Comparison of ENCODE assay signal across 26 cellular contexts in genomic region chr11:6794637-6795036, GRCh38. TPM values are rescaled to one million over a fixed set of nuclear protein-coding genes. Genes with fewer than 3 reads are reported as not detected.
DNase-seq lines count a peak whose midpoint lies in the region; ATAC-seq, FAIRE-seq and TF ChIP-seq lines count a peak whose summit lies in the region.
"Had no signal": no experiment of that assay in that cellular context is flagged by ENCODE, and none has a peak within 500 bp of the region (broad histone marks: within the 10 kb centered on the region; RNA-seq: fewer than 3 reads in every experiment).

No MANE protein-coding gene starts in this region.

- TF ChIP-seq EP300 in K562 (IDR thresholded peaks at IDR 0.05; ENCODE audit: low read length) = no peak

- no peak for TF ChIP-seq POLR2A in K562 (conservative IDR thresholded peaks at IDR 0.05)

- intact Hi-C loops in K562 (cut with micrococcal nuclease) = no loop called here

- no peaks in the 10 kb centered on the region for H3K4me1 Mint-ChIP-seq in nephron progenitor cell
- H3K4me1 Mint-ChIP-seq: CD4-positive, alpha-beta memory T cell; GM23338 had no signal

- in situ Hi-C loops in K562 (cut with MboI) = no loop called here

- no peaks in the 10 kb centered on the region for H3K79me2 ChIP-seq in K562 (ENCODE audit: control insufficient read depth, insufficient read depth, low read length)

- no peak for FAIRE-seq in K562 (lab: Jason Lieb, UNC)
- FAIRE-seq: A549, GM12891, GM18507 had no signal

- H3K27ac Mint-ChIP-seq in nephron progenitor cell = peak overlapping the region; percentile 38
- H3K27ac Mint-ChIP-seq: CD4-positive, alpha-beta memory T cell; GM23338; H9 had no signal

- no peak for ATAC-seq in K562
- ATAC-seq: A549, GM23338, HCT116 had no signal

- H3K4me3 Mint-ChIP-seq in nephron progenitor cell = no peak overlapping the region
- H3K4me3 Mint-ChIP-seq: CD4-positive, alpha-beta memory T cell; GM23338; H9 had no signal

- CTCF ChIA-PET in K562 (lab: Yijun Ruan, JAX; ENCODE audit: low intra/inter-chr PET ratio) = no interaction called here

- H3K27ac ChIP-seq in K562 (ENCODE audit: extremely low read depth, low read depth, low read length) = no peak overlapping the region
- H3K27ac ChIP-seq: A549 had no signal

- H2AFZ ChIP-seq in K562 (ENCODE audit: low read depth, low read length) = no peak overlapping the region
- H2AFZ ChIP-seq: GM23338 had no signal

- H3K27me3 ChIP-seq in K562 (ENCODE audit: control insufficient read depth in 2 of 2, insufficient read depth in 2 of 2, low read length in 2 of 2) = no peaks in the 10 kb centered on the region; a peak in 1 of 5 replicates
- H3K27me3 ChIP-seq in BE2C = no peaks in the 10 kb centered on the region

- no peaks in the 10 kb centered on the region for H3K36me3 Mint-ChIP-seq in nephron progenitor cell (ENCODE audit: low read depth)
- H3K36me3 Mint-ChIP-seq: CD4-positive, alpha-beta memory T cell had no signal

- POLR2A ChIA-PET in K562 (lab: Yijun Ruan, JAX) = no interaction called here

- no peaks in the 10 kb centered on the region for H4K20me1 ChIP-seq in K562 (replicated peaks; ENCODE audit: control insufficient read depth, insufficient read depth, low read length)

- 9% methylated on average over 4 of the region's 4 CpGs for WGBS in K562 (ENCODE audit: insufficient coverage, low coverage, missing lambda C conversion rate)

- H3K9ac ChIP-seq in K562 (ENCODE audit: insufficient read depth in 1 of 2, low read depth in 2 of 2, low read length in 2 of 2) = no peak overlapping the region

- BruUV-seq in K562 (replicated peaks; lab: Mats Ljungman, UMichigan) = no TSS peak

- no peak for TF ChIP-seq RAD21 in K562 (CRISPR knock-in tag; conservative IDR thresholded peaks at IDR 0.05 in 1 of 2, IDR thresholded peaks at IDR 0.05 in 1 of 2)

- H3K4me2 ChIP-seq in K562 (ENCODE audit: insufficient read depth, low read length) = no peak overlapping the region
- H3K4me2 ChIP-seq: A549, GM23338 had no signal

- no peaks in the 10 kb centered on the region for H3K4me1 ChIP-seq in K562 (replicated peaks in 1 of 2; ENCODE audit: control insufficient read depth in 2 of 2, insufficient read depth in 2 of 2, low read length in 2 of 2)
- H3K4me1 ChIP-seq in BE2C = no peaks in the 10 kb centered on the region
- H3K4me1 ChIP-seq: A549 had no signal

- no peak overlapping the region for H3K4me3 ChIP-seq in K562
- H3K4me3 ChIP-seq in BE2C (ENCODE audit: low read depth, low read length) = no peak overlapping the region
- H3K4me3 ChIP-seq: A549, GM23338 had no signal

- H3K9me1 ChIP-seq in K562 (ENCODE audit: control insufficient read depth, insufficient read depth, low read length) = no peaks in the 10 kb centered on the region

- no peaks in the 10 kb centered on the region for H3K36me3 ChIP-seq in K562 (ENCODE audit: control insufficient read depth, insufficient read depth, low read length)
- H3K36me3 ChIP-seq in BE2C = no peaks in the 10 kb centered on the region

- no peak for TF ChIP-seq CTCF in K562 (IDR thresholded peaks at IDR 0.05 in 2 of 3, conservative IDR thresholded peaks at IDR 0.05 in 1 of 3; ENCODE audit: insufficient read depth in 2 of 3, low read depth in 1 of 3, low read length in 3 of 3)
- no peak for TF ChIP-seq CTCF in nephron progenitor cell (IDR thresholded peaks at IDR 0.05)
- TF ChIP-seq CTCF in BE2C (IDR thresholded peaks at IDR 0.05; ENCODE audit: low read depth, low read length) = no peak

- H3K9me3 ChIP-seq in K562 (replicated peaks; ENCODE audit: control insufficient read depth, insufficient read depth, low read depth, low read length) = no peaks in the 10 kb centered on the region
- H3K9me3 ChIP-seq in BE2C = no peaks in the 10 kb centered on the region
- H3K9me3 ChIP-seq: A549 had no signal

- H3K9me3 Mint-ChIP-seq in nephron progenitor cell = no peaks in the 10 kb centered on the region
- H3K9me3 Mint-ChIP-seq: H9 had no signal

- no peaks in the 10 kb centered on the region for H3K27me3 Mint-ChIP-seq in nephron progenitor cell (ENCODE audit: low read depth, poor library complexity)
- H3K27me3 Mint-ChIP-seq: CD4-positive, alpha-beta memory T cell had no signal

- peak; percentile 9 for DNase-seq in HuH-7 (ENCODE audit: low spot score)
- no peak for DNase-seq in K562 (ENCODE audit: extremely low read depth in 1 of 4, low spot score in 3 of 4)
- no peak for DNase-seq in nephron progenitor cell
- DNase-seq in BE2C = no peak
- no peak for DNase-seq in activated gamma-delta T cell (lab: John Stamatoyannopoulos, UW)
- no peak for DNase-seq in NCI-H524 (lab: John Stamatoyannopoulos, UW)
- DNase-seq: 8988T; ACHN; AML-193; C1 segment of cervical spinal cord; Calu3; CD4-positive, alpha-beta memory T cell; COR-L47; DMS53; DMS79 treated with DMSO at 0.1 percent for 48 hours; GF-D8; H9 had no signal

RNA-seq across cellular contexts. Expression of gene OR6A2, which starts 4.9 kb away (rescaled TPM):
- total RNA-seq in K562 (2011; cell fraction: chromatin; rRNA removed; ENCODE audit: low replicate concordance) = 5.9 and 12.5 TPM in 2 replicates
- 3.2 and 5.7 TPM in 2 replicates for total RNA-seq in K562 (2011; cell fraction: nucleolus; rRNA removed)
- total RNA-seq in K562 (2011; cell fraction: nucleoplasm; rRNA removed) = 8.9 and 22.8 TPM in 2 replicates
- total RNA-seq in K562 (2014; rRNA removed) (0.41 and 0.50 TPM in 2 replicates), K562 (2014; rRNA removed; fragmentation: Illumina TruSeq; extraction: Trizol) (0.69 and 0.80 TPM in 2 replicates), K562 (2015; rRNA removed; fragmentation: Illumina TruSeq; extraction: Trizol) (0.47 and 0.72 TPM in 2 replicates), K562 (2021) (0.34 and 0.35 TPM in 2 replicates)
- polyA plus RNA-seq in K562 (2011; rRNA removed) (0.11 and 0.18 TPM in 2 replicates), K562 (2014; fragmentation: Illumina TruSeq; extraction: Trizol) (not detected in 2 replicates), K562 (2014; fragmentation: Nextera tagmentation; extraction: Ambion mirVana) (under 1 TPM in 1 of 2 experiments, not detected in 1; 0.04 TPM), K562 (2014; rRNA removed) (0.05 and 0.11 TPM in 2 replicates)
- not detected in 2 replicates for polyA plus RNA-seq in K562 (2011; cell fraction: cytosol; rRNA removed)
- polyA plus RNA-seq in K562 (2011; cell fraction: nucleus; rRNA removed) = 1.4 and 2.5 TPM in 2 replicates
- 0.01 and 0.08 TPM in 2 replicates for polyA plus RNA-seq in K562 (2012)
- 6.1 and 6.3 TPM in 2 replicates for polyA minus RNA-seq in K562 (2011; rRNA and poly(A)+ RNA removed)
- not detected in 2 replicates for polyA minus RNA-seq in K562 (2011; cell fraction: cytosol; rRNA and poly(A)+ RNA removed)
- polyA minus RNA-seq in K562 (2011; cell fraction: nucleus; rRNA and poly(A)+ RNA removed) = 7.9 and 8.8 TPM in 2 replicates
- polyA plus RNA-seq in BE2C (2012; ENCODE audit: insufficient read depth, insufficient read length, low read depth) = not detected
- total RNA-seq: CD4-positive, alpha-beta memory T cell; Daoy had no signal
- polyA plus RNA-seq: BJ; CD4-positive, alpha-beta memory T cell had no signal

RNA-seq across cellular contexts. Expression of gene OR2AG1, which starts 11.8 kb away (rescaled TPM):
- 0.16 and 0.19 TPM in 2 replicates for total RNA-seq in K562 (2011; cell fraction: chromatin; rRNA removed; ENCODE audit: low replicate concordance)
- total RNA-seq in K562 (2011; cell fraction: nucleolus; rRNA removed) = under 0.01 TPM in 1 of 2 replicates, not detected in the other
- 0.07 TPM in 1 of 2 replicates, not detected in the other for total RNA-seq in K562 (2011; cell fraction: nucleoplasm; rRNA removed)
- not detected in 2 replicates for total RNA-seq in K562 (2014; rRNA removed)
- 0.03 TPM in 1 of 2 replicates, not detected in the other for total RNA-seq in K562 (2014; rRNA removed; fragmentation: Illumina TruSeq; extraction: Trizol)
- total RNA-seq in K562 (2015; rRNA removed; fragmentation: Illumina TruSeq; extraction: Trizol) = not detected in 2 replicates
- not detected in 2 replicates for total RNA-seq in K562 (2021)
- 0.03 and 0.06 TPM in 2 replicates for polyA plus RNA-seq in K562 (2011; rRNA removed)
- polyA plus RNA-seq in K562 (2011; cell fraction: cytosol; rRNA removed) = 0.10 and 0.21 TPM in 2 replicates
- 0.01 and 0.23 TPM in 2 replicates for polyA plus RNA-seq in K562 (2011; cell fraction: nucleus; rRNA removed)
- polyA plus RNA-seq in K562 (2012) = 0.05 and 0.11 TPM in 2 replicates
- not detected in 2 replicates for polyA plus RNA-seq in K562 (2014; fragmentation: Illumina TruSeq; extraction: Trizol)
- under 1 TPM; 0.08 to 0.11 TPM for polyA plus RNA-seq in K562 (2014; fragmentation: Nextera tagmentation; extraction: Ambion mirVana)
- 0.05 TPM in 1 of 2 replicates, not detected in the other for polyA plus RNA-seq in K562 (2014; rRNA removed)
- polyA minus RNA-seq in K562 (2011; rRNA and poly(A)+ RNA removed) = 0.28 TPM in 1 of 2 replicates, not detected in the other
- polyA minus RNA-seq in K562 (2011; cell fraction: cytosol; rRNA and poly(A)+ RNA removed) = not detected in 2 replicates
- polyA minus RNA-seq in K562 (2011; cell fraction: nucleus; rRNA and poly(A)+ RNA removed) = 0.13 TPM in 1 of 2 replicates, not detected in the other
- polyA plus RNA-seq in BE2C (2012; ENCODE audit: insufficient read depth, insufficient read length, low read depth) = 0.51 TPM
- total RNA-seq: Calu3; CD4-positive, alpha-beta memory T cell; Daoy; G401; GM23338; H4; H9 had no signal
- polyA plus RNA-seq: A549; BJ; CD4-positive, alpha-beta memory T cell had no signal

RNA-seq across cellular contexts. Expression of gene OR2AG2, which starts 22.9 kb away (rescaled TPM):
- 11.1 and 11.8 TPM in 2 replicates for total RNA-seq in K562 (2011; cell fraction: chromatin; rRNA removed; ENCODE audit: low replicate concordance)
- total RNA-seq in K562 (2011; cell fraction: nucleolus; rRNA removed) = 4.7 and 6.4 TPM in 2 replicates
- 17.2 and 55.7 TPM in 2 replicates for total RNA-seq in K562 (2011; cell fraction: nucleoplasm; rRNA removed)
- 0.23 and 0.65 TPM in 2 replicates for total RNA-seq in K562 (2014; rRNA removed)
- total RNA-seq in K562 (2014; rRNA removed; fragmentation: Illumina TruSeq; extraction: Trizol) = 0.73 and 0.77 TPM in 2 replicates
- 0.38 and 0.58 TPM in 2 replicates for total RNA-seq in K562 (2015; rRNA removed; fragmentation: Illumina TruSeq; extraction: Trizol)
- 0.42 and 0.55 TPM in 2 replicates for total RNA-seq in K562 (2021)
- 0.66 and 0.91 TPM in 2 replicates for polyA plus RNA-seq in K562 (2011; rRNA removed)
- polyA plus RNA-seq in K562 (2011; cell fraction: cytosol; rRNA removed) = 0.74 and 1.4 TPM in 2 replicates
- polyA plus RNA-seq in K562 (2011; cell fraction: nucleus; rRNA removed) = 1.0 and 3.0 TPM in 2 replicates
- 0.29 and 1.0 TPM in 2 replicates for polyA plus RNA-seq in K562 (2012)
- 0.71 and 0.79 TPM in 2 replicates for polyA plus RNA-seq in K562 (2014; fragmentation: Illumina TruSeq; extraction: Trizol)
- polyA plus RNA-seq in K562 (2014; fragmentation: Nextera tagmentation; extraction: Ambion mirVana) = under 1 TPM; 0.15 to 0.18 TPM
- 0.37 and 0.67 TPM in 2 replicates for polyA plus RNA-seq in K562 (2014; rRNA removed)
- 6.1 and 8.9 TPM in 2 replicates for polyA minus RNA-seq in K562 (2011; rRNA and poly(A)+ RNA removed)
- polyA minus RNA-seq in K562 (2011; cell fraction: cytosol; rRNA and poly(A)+ RNA removed) = 0.48 TPM in 1 of 2 replicates, not detected in the other
- polyA minus RNA-seq in K562 (2011; cell fraction: nucleus; rRNA and poly(A)+ RNA removed) = 4.2 and 6.1 TPM in 2 replicates
- not detected for polyA plus RNA-seq in BE2C (2012; ENCODE audit: insufficient read depth, insufficient read length, low read depth)
- total RNA-seq: Calu3; CD4-positive, alpha-beta memory T cell; Daoy; G401 had no signal
- polyA plus RNA-seq: CD4-positive, alpha-beta memory T cell had no signal

RNA-seq across cellular contexts. Expression of gene OR10A5, which starts 50.8 kb away (rescaled TPM):
- total RNA-seq in K562 (2011; cell fraction: chromatin; rRNA removed; ENCODE audit: low replicate concordance) = not detected in 2 replicates
- not detected in 2 replicates for total RNA-seq in K562 (2011; cell fraction: nucleolus; rRNA removed)
- not detected in 2 replicates for total RNA-seq in K562 (2011; cell fraction: nucleoplasm; rRNA removed)
- total RNA-seq in K562 (2014; rRNA removed) (not detected in 2 replicates), K562 (2014; rRNA removed; fragmentation: Illumina TruSeq; extraction: Trizol) (not detected in 2 replicates), K562 (2015; rRNA removed; fragmentation: Illumina TruSeq; extraction: Trizol) (not detected in 2 replicates), K562 (2021) (not detected in 2 replicates)
- polyA plus RNA-seq in K562 (2011; rRNA removed) (not detected in 2 replicates), K562 (2014; fragmentation: Illumina TruSeq; extraction: Trizol) (not detected in 2 replicates), K562 (2014; fragmentation: Nextera tagmentation; extraction: Ambion mirVana) (under 1 TPM in 1 of 2 experiments, not detected in 1; 0.14 TPM), K562 (2014; rRNA removed) (not detected in 2 replicates)
- polyA plus RNA-seq in K562 (2011; cell fraction: cytosol; rRNA removed) = not detected in 2 replicates
- not detected in 2 replicates for polyA plus RNA-seq in K562 (2011; cell fraction: nucleus; rRNA removed)
- polyA plus RNA-seq in K562 (2012) = not detected in 2 replicates
- polyA minus RNA-seq in K562 (2011; rRNA and poly(A)+ RNA removed) = not detected in 2 replicates
- polyA minus RNA-seq in K562 (2011; cell fraction: cytosol; rRNA and poly(A)+ RNA removed) = not detected in 2 replicates
- not detected in 2 replicates for polyA minus RNA-seq in K562 (2011; cell fraction: nucleus; rRNA and poly(A)+ RNA removed)
- polyA plus RNA-seq in BE2C (2012; ENCODE audit: insufficient read depth, insufficient read length, low read depth) = not detected
- total RNA-seq: Calu3; CD4-positive, alpha-beta memory T cell; Daoy; G401; GM23338; H4; H9 had no signal
- polyA plus RNA-seq: A549; BJ; CD4-positive, alpha-beta memory T cell had no signal
